12 cellular contexts compared by ENCODE assay signal in the genomic region with DNA sequence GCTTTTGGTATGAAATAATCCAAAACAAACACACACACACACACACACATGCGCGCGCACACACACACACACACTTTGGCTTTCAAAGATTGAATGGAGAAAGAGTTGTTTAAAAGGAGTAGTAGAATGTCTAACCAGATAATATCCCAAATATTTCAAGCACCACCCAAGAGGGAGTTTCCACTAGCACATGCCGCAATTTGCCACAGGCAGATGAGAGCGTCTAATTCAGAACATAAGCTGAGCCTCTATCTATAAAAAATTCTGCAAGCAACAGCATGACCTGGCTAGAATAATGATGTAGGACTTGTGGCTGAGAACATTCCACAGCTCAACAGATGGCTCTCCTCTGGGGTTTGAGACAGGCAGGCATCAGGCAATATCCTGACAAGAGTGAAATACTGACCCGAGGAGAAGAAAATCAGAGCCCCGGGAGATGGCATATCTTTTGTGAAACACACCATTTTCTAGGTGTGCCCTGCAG.
DNase-seq lines count a peak whose midpoint lies in the region; ATAC-seq and TF ChIP-seq lines count a peak whose summit lies in the region.
"Had no signal": no experiment of that assay in that cellular context is flagged by ENCODE, and none has a peak within 500 bp of the region (broad histone marks: within the 10 kb centered on the region; RNA-seq: fewer than 3 reads in every experiment).

No MANE protein-coding gene starts in this region.

- H3K9me3 ChIP-seq in hepatocyte (ENCODE audit: low read depth) (no peaks in the 10 kb centered on the region), subcutaneous abdominal adipose tissue (ENCODE audit: control insufficient read depth in 5 of 5, low read length in 5 of 5) (no peaks in the 10 kb centered on the region)

- no peaks in the 10 kb centered on the region for H3K79me2 ChIP-seq in hepatocyte

- intact Hi-C loops in posterior cingulate gyrus (cut with DNase I), result no loop called here

- no peak overlapping the region for H3K4me3 Mint-ChIP-seq in HFFc6
- H3K4me3 Mint-ChIP-seq: T-helper 17 cell had no signal

- H3K27ac ChIP-seq in hepatocyte, result peak overlapping the region; percentile 32
- H3K27ac ChIP-seq in subcutaneous abdominal adipose tissue (ENCODE audit: low read depth, low read length), result peak overlapping the region; percentile 25

- H3K9ac ChIP-seq in subcutaneous abdominal adipose tissue (ENCODE audit: low read length in 5 of 5), result no peak overlapping the region

- H3K27ac Mint-ChIP-seq in HFFc6, result no peak overlapping the region
- H3K27ac Mint-ChIP-seq: T-helper 17 cell had no signal

- peak overlapping the region; percentile 45 for H3K4me2 ChIP-seq in hepatocyte

- H3K36me3 ChIP-seq in hepatocyte (replicated peaks; ENCODE audit: insufficient read depth, low read depth) (no peaks in the 10 kb centered on the region), subcutaneous abdominal adipose tissue (ENCODE audit: control insufficient read depth in 5 of 5, insufficient read depth in 5 of 5, low read length in 5 of 5) (no peaks in the 10 kb centered on the region)

- H3K27me3 Mint-ChIP-seq in HFFc6 (ENCODE audit: insufficient read depth), result peaks cover 2% of the 10 kb centered on the region; the same call in 1 of the 2 replicates
- H3K27me3 Mint-ChIP-seq: T-helper 17 cell had no signal

- H3K4me3 ChIP-seq in hepatocyte (no peak overlapping the region), subcutaneous abdominal adipose tissue (ENCODE audit: low read depth in 1 of 5, low read length in 5 of 5) (no peak overlapping the region)
- H3K4me3 ChIP-seq: K562 had no signal

- no peaks in the 10 kb centered on the region for H4K20me1 ChIP-seq in hepatocyte (ENCODE audit: insufficient read depth, poor library complexity, severe bottlenecking)

- ATAC-seq in HG02642 (IDR thresholded peaks at IDR 0.05; ENCODE audit: poor library complexity, unreplicated experiment) (no peak), GM21526 (IDR thresholded peaks at IDR 0.05; ENCODE audit: low FRiP score, unreplicated experiment) (no peak)
- ATAC-seq: K562, T-helper 17 cell had no signal

- H3K36me3 Mint-ChIP-seq in HFFc6 (ENCODE audit: low read depth), result no peaks in the 10 kb centered on the region

- 53% methylated on average over 7 of the region's 7 CpGs for WGBS in hepatocyte (ENCODE audit: low lambda C conversion rate, missing lambda C conversion rate)

- H3K27me3 ChIP-seq in hepatocyte (no peaks in the 10 kb centered on the region), subcutaneous abdominal adipose tissue (ENCODE audit: control insufficient read depth in 5 of 5, insufficient read depth in 4 of 5, low read length in 5 of 5) (no peaks in the 10 kb centered on the region)

- TF ChIP-seq CTCF in HFFc6 (IDR thresholded peaks at IDR 0.05) (no peak), hepatocyte (IDR thresholded peaks at IDR 0.05; ENCODE audit: poor library complexity) (no peak)

- H2AFZ ChIP-seq in hepatocyte, result no peak overlapping the region

- H3K9me3 Mint-ChIP-seq in HFFc6, result no peaks in the 10 kb centered on the region

- peak; percentile 56 for DNase-seq in HFFc6
- DNase-seq in cerebellar cortex (ENCODE audit: low spot score), result peak; percentile 18
- peak; percentile 25 for DNase-seq in hepatocyte (ENCODE audit: low spot score)
- no peak for DNase-seq in D341Med (ENCODE audit: low spot score)
- no peak for DNase-seq in posterior cingulate gyrus
- DNase-seq: activated T-cell treated with anti-CD3 and anti-CD28 coated beads for 4 hours; stimulated activated CD4-positive, alpha-beta T cell treated with anti-CD3 and anti-CD28 coated beads, Interleukin-4, amount 100 ng/mL, for 24 hours; T-helper 17 cell had no signal

- H3K4me1 ChIP-seq in hepatocyte (ENCODE audit: insufficient read depth), result peaks cover 13% of the 10 kb centered on the region
- H3K4me1 ChIP-seq in subcutaneous abdominal adipose tissue (ENCODE audit: control insufficient read depth in 5 of 5, insufficient read depth in 5 of 5, low read length in 5 of 5), result peaks cover 0 to 17% (median 14%) of the 10 kb centered on the region in 5 donors

- no peaks in the 10 kb centered on the region for H3K9me2 ChIP-seq in hepatocyte (replicated peaks; ENCODE audit: insufficient read depth)

- H3K4me1 Mint-ChIP-seq in HFFc6 (ENCODE audit: low read depth), result peaks cover 8% of the 10 kb centered on the region; the same call in 1 of the 2 replicates
- H3K4me1 Mint-ChIP-seq: T-helper 17 cell had no signal

Comparison
In these comparisons a context has a peak if more than half of its experiments do, and no peak if none do; other contexts are left out.
1. DNase-seq: peak in HFFc6 (single experiment), cerebellar cortex (single experiment) and hepatocyte (single experiment); none in D341Med (single experiment) and posterior cingulate gyrus (0 of 10).